In genomic region chr3:18593231-18593630, GRCh38 we compare ENCODE assay signal across 35 cellular contexts.
"Had no signal": no experiment of that assay in that cellular context is flagged by ENCODE, and none has a peak within 500 bp of the region (broad histone marks: within the 10 kb centered on the region; RNA-seq: fewer than 3 reads in every experiment).

No MANE protein-coding gene starts in this region.

- H3K27ac ChIP-seq: brain microvascular endothelial cell, colonic mucosa, WERI-Rb-1 had no signal

- H3K4me1 ChIP-seq: colonic mucosa had no signal

- H3K27ac Mint-ChIP-seq: activated CD4-positive, alpha-beta memory T cell treated with anti-CD3 and anti-CD28 coated beads, Interleukin-2, amount 10 ng/mL, durations not matched to agents 7 days and 5 days; activated CD8-positive, alpha-beta memory T cell treated with anti-CD3 and anti-CD28 coated beads, Interleukin-2, amount 10 ng/mL, durations not matched to agents 7 days and 5 days; activated naive CD8-positive, alpha-beta T cell treated with anti-CD3 and anti-CD28 coated beads for 36 hours; activated T-cell treated with anti-CD3 and anti-CD28 coated beads, Interleukin-2, amount 50 U/mL, for 72 hours; activated T-helper 17 cell treated with anti-CD3 and anti-CD28 coated beads, Interleukin-2, amount 50 U/mL, for 72 hours had no signal

- H3K27me3 Mint-ChIP-seq: activated CD4-positive, alpha-beta memory T cell treated with anti-CD3 and anti-CD28 coated beads, Interleukin-2, amount 10 ng/mL, durations not matched to agents 7 days and 5 days; activated CD8-positive, alpha-beta memory T cell treated with anti-CD3 and anti-CD28 coated beads, Interleukin-2, amount 10 ng/mL, durations not matched to agents 7 days and 5 days; activated naive CD8-positive, alpha-beta T cell treated with anti-CD3 and anti-CD28 coated beads for 36 hours; activated T-helper 17 cell treated with anti-CD3 and anti-CD28 coated beads, Interleukin-2, amount 50 U/mL, for 72 hours had no signal

- H3K4me1 Mint-ChIP-seq: activated CD4-positive, alpha-beta memory T cell treated with anti-CD3 and anti-CD28 coated beads, Interleukin-2, amount 10 ng/mL, durations not matched to agents 7 days and 5 days; activated CD8-positive, alpha-beta memory T cell treated with anti-CD3 and anti-CD28 coated beads, Interleukin-2, amount 10 ng/mL, durations not matched to agents 7 days and 5 days; activated naive CD8-positive, alpha-beta T cell treated with anti-CD3 and anti-CD28 coated beads for 36 hours; activated T-helper 17 cell treated with anti-CD3 and anti-CD28 coated beads, Interleukin-2, amount 50 U/mL, for 72 hours had no signal

- H3K36me3 ChIP-seq: brain microvascular endothelial cell, colonic mucosa, WERI-Rb-1 had no signal

- H3K4me3 ChIP-seq: colonic mucosa, K562 had no signal

- DNase-seq: activated CD4-positive, alpha-beta memory T cell treated with anti-CD3 and anti-CD28 coated beads, Interleukin-2, amount 10 ng/mL, durations not matched to agents 7 days and 5 days; activated CD4-positive, alpha-beta T cell treated with anti-CD3 and anti-CD28 coated beads for 1 hour; activated CD4-positive, alpha-beta T cell treated with anti-CD3 and anti-CD28 coated beads for 48 hours; activated CD4-positive, CD25-positive, alpha-beta regulatory T cell; activated CD8-positive, alpha-beta memory T cell treated with anti-CD3 and anti-CD28 coated beads for 24 hours; activated CD8-positive, alpha-beta memory T cell treated with anti-CD3 and anti-CD28 coated beads, Interleukin-2, amount 10 ng/mL, durations not matched to agents 7 days and 5 days; activated effector memory CD4-positive, alpha-beta T cell treated with anti-CD3 and anti-CD28 coated beads, Interleukin-2, amount 50 U/mL, for 16 hours; activated naive CD4-positive, alpha-beta T cell; activated naive CD4-positive, alpha-beta T cell treated with anti-CD3 and anti-CD28 coated beads, Interleukin-2, amount 50 U/mL, for 16 hours; activated naive CD8-positive, alpha-beta T cell treated with anti-CD3 and anti-CD28 coated beads for 36 hours; activated T-cell treated with anti-CD3 and anti-CD28 coated beads, Interleukin-2, amount 50 U/mL, for 1 hour; activated T-cell treated with anti-CD3 and anti-CD28 coated beads, Interleukin-2, amount 50 U/mL, for 72 hours; amniotic stem cell; aorta; brain microvascular endothelial cell; central memory CD4-positive, alpha-beta T cell; colonic mucosa; NCI-H1092; NCI-H1436 treated with DMSO at 0.1 percent for 48 hours; NCI-H187; NCI-H2029 treated with DMSO at 0.1 percent for 48 hours; NCI-H2107; NCI-H2171; NCI-H510A; NCI-H526; NCI-H82; NK-92 treated with Interleukin-12 subunit alpha and Interleukin-12 subunit beta, amount 100 ng/mL, for 24 hours; Right ventricle myocardium superior; SW 1271; T-helper 1 cell; T-helper 2 cell; T-helper 9 cell; WERI-Rb-1 had no signal

- H3K4me3 Mint-ChIP-seq: activated CD4-positive, alpha-beta memory T cell treated with anti-CD3 and anti-CD28 coated beads, Interleukin-2, amount 10 ng/mL, durations not matched to agents 7 days and 5 days; activated CD8-positive, alpha-beta memory T cell treated with anti-CD3 and anti-CD28 coated beads, Interleukin-2, amount 10 ng/mL, durations not matched to agents 7 days and 5 days; activated naive CD8-positive, alpha-beta T cell treated with anti-CD3 and anti-CD28 coated beads for 36 hours; activated T-cell treated with anti-CD3 and anti-CD28 coated beads, Interleukin-2, amount 50 U/mL, for 72 hours; activated T-helper 17 cell treated with anti-CD3 and anti-CD28 coated beads, Interleukin-2, amount 50 U/mL, for 72 hours had no signal

- ATAC-seq: activated CD8-positive, alpha-beta memory T cell treated with anti-CD3 and anti-CD28 coated beads, Interleukin-2, amount 10 ng/mL, durations not matched to agents 7 days and 5 days; activated T-cell treated with anti-CD3 and anti-CD28 coated beads, Interleukin-2, amount 50 U/mL, for 72 hours; activated T-helper 17 cell treated with anti-CD3 and anti-CD28 coated beads, Interleukin-2, amount 50 U/mL, for 72 hours; K562 had no signal

- H3K9me3 ChIP-seq: colonic mucosa had no signal

- H3K27me3 ChIP-seq: brain microvascular endothelial cell, colonic mucosa had no signal
